In the genomic region with DNA sequence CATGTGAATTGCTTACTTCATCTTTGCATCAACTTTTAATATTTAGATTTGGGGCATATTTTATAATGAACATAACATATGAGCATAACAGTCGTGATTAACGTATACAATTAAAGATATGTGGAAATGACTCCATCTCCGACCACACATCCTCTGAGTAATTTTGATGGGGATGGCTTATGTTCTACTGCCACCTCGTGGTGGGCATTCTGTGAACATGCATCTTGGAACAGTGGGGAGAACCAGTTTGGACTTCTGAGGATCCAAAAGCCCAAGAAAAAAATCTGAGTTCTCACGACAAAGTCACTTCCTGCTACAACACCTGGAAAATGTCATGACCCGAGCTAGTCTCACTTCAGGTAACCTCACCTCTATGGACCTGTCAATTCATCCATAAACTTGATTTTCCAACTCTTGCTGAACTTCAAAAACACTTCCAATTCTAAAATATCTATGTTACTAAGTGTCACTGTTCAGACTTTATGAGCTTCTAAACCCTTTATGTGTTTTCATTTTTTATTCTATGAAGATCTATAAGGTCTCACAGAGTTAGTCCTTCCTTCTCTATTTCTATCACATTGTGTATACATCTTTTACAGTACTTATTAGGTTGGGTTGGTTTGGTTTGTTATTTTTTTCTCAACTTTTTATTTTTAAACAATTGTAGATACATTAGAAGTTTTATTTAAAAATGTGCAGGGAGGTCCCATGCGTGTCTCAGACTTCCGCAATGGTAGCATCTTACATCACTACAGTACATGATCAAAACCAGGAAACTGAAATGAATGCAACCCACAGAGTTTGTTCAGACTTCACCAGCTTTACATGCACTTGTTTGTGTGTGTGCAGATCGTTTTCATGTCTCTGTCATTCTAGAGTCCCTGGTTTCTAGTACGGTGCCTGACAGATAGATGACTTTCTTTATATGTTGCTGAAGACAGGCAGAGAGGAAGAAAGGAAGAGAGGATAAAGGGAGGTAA, we compare ENCODE assay signal across 1 cellular context.
TF ChIP-seq lines count a peak whose summit lies in the region.

No MANE protein-coding gene starts in this region.

TF ChIP-seq in SK-N-SH treated with all-trans-retinoic acid at 6 μM for 48 hours, 23 proteins besides CTCF, POLR2A, EP300 and RAD21 (continued from another document):
- TF ChIP-seq SNAI2 (CRISPR knock-in tag; IDR thresholded peaks at IDR 0.05): no peak
- TF ChIP-seq, protein P1, sequence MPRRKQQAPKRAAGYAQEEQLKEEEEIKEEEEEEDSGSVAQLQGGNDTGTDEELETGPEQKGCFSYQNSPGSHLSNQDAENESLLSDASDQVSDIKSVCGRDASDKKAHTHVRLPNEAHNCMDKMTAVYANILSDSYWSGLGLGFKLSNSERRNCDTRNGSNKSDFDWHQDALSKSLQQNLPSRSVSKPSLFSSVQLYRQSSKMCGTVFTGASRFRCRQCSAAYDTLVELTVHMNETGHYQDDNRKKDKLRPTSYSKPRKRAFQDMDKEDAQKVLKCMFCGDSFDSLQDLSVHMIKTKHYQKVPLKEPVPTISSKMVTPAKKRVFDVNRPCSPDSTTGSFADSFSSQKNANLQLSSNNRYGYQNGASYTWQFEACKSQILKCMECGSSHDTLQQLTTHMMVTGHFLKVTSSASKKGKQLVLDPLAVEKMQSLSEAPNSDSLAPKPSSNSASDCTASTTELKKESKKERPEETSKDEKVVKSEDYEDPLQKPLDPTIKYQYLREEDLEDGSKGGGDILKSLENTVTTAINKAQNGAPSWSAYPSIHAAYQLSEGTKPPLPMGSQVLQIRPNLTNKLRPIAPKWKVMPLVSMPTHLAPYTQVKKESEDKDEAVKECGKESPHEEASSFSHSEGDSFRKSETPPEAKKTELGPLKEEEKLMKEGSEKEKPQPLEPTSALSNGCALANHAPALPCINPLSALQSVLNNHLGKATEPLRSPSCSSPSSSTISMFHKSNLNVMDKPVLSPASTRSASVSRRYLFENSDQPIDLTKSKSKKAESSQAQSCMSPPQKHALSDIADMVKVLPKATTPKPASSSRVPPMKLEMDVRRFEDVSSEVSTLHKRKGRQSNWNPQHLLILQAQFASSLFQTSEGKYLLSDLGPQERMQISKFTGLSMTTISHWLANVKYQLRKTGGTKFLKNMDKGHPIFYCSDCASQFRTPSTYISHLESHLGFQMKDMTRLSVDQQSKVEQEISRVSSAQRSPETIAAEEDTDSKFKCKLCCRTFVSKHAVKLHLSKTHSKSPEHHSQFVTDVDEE (CRISPR knock-in tag; IDR thresholded peaks at IDR 0.05): no peak
- TF ChIP-seq, protein P2, sequence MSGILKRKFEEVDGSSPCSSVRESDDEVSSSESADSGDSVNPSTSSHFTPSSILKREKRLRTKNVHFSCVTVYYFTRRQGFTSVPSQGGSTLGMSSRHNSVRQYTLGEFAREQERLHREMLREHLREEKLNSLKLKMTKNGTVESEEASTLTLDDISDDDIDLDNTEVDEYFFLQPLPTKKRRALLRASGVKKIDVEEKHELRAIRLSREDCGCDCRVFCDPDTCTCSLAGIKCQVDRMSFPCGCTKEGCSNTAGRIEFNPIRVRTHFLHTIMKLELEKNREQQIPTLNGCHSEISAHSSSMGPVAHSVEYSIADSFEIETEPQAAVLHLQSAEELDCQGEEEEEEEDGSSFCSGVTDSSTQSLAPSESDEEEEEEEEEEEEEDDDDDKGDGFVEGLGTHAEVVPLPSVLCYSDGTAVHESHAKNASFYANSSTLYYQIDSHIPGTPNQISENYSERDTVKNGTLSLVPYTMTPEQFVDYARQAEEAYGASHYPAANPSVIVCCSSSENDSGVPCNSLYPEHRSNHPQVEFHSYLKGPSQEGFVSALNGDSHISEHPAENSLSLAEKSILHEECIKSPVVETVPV (CRISPR knock-in tag; IDR thresholded peaks at IDR 0.05): no peak
- TF ChIP-seq PPARA (CRISPR knock-in tag; IDR thresholded peaks at IDR 0.05; ENCODE audit: borderline replicate concordance): no peak
- no peak for TF ChIP-seq ZNF8 (CRISPR knock-in tag; IDR thresholded peaks at IDR 0.05)
- TF ChIP-seq ZFP3 (CRISPR knock-in tag; IDR thresholded peaks at IDR 0.05): no peak
